8 cellular contexts compared by ENCODE assay signal in genomic region chr10:63628526-63629362, GRCh38.
DNase-seq lines count a peak whose midpoint lies in the region; ATAC-seq, FAIRE-seq and TF ChIP-seq lines count a peak whose summit lies in the region.

No MANE protein-coding gene starts in this region.

- WGBS in adrenal gland, 4 donors: 1 to 9% (median 2%) methylated on average over 15 to 16 of the region's 16 CpGs
- 0 to 1% (median 0%) methylated on average over 16 of the region's 16 CpGs for WGBS in heart left ventricle, 4 donors
- 1 to 2% methylated on average over 16 of the region's 16 CpGs for WGBS in pancreas, 2 donors

- H3K4me1 ChIP-seq in adrenal gland (replicated peaks in 1 of 2): peaks cover 5 to 25% of the 10 kb centered on the region in 2 donors
- peaks cover 9 to 41% (median 29%) of the 10 kb centered on the region in 12 donors for H3K4me1 ChIP-seq in heart left ventricle
- H3K4me1 ChIP-seq in pancreas: peaks cover 3 to 8% (median 8%) of the 10 kb centered on the region in 3 donors

- intact Hi-C loops in adrenal gland (cut with DNase I) (loop anchor here in 1 of 2 donors (10.0 kb wide), 2 partner anchors 164 to 424 kb away; partner anchors contain the start of gene JMJD1C), heart left ventricle (cut with DNase I) (loop anchor here (1.0 to 10.0 kb wide), 18 partner anchors 56 to 462 kb away; partner anchors contain the start of genes JMJD1C (in 8 of the 10) and REEP3 (in 6 of the 10)), pancreas (cut with DNase I) (loop anchor here in 1 of 3 donors (5.0 kb wide), 1 partner anchor 106 kb away; the partner anchor contains the start of gene REEP3)

- peak; percentile 94 for DNase-seq in DMS 273 (lab: John Stamatoyannopoulos, UW; ENCODE audit: unreplicated experiment)
- DNase-seq in NCI-H510A treated with DMSO at 0.1 percent for 48 hours (lab: John Stamatoyannopoulos, UW): peak; percentile 89
- peak; percentile 58 to 85 (median 64) for DNase-seq in adrenal gland
- DNase-seq in heart left ventricle: peak in 4 of 5 donors; percentile 79 to 86 (median 85)
- DNase-seq in pancreas: peak in 4 of 6 donors; percentile 50 to 64 (median 58)
- DNase-seq in activated CD4-positive, alpha-beta T cell treated with anti-CD3 and anti-CD28 coated beads for 1 hour: no peak

- no peaks in the 10 kb centered on the region for H3K27me3 ChIP-seq in adrenal gland
- no peaks in the 10 kb centered on the region for H3K27me3 ChIP-seq in heart left ventricle
- no peaks in the 10 kb centered on the region for H3K27me3 ChIP-seq in pancreas

- no peaks in the 10 kb centered on the region for H3K36me3 ChIP-seq in adrenal gland (replicated peaks in 1 of 2)
- H3K36me3 ChIP-seq in heart left ventricle: no peaks in the 10 kb centered on the region
- H3K36me3 ChIP-seq in pancreas: no peaks in the 10 kb centered on the region

- peak overlapping the region; percentile 93 to 99 (median 96) for H3K27ac ChIP-seq in adrenal gland
- peak overlapping the region; percentile 93 to 99 (median 98) for H3K27ac ChIP-seq in heart left ventricle
- H3K27ac ChIP-seq in pancreas: peak overlapping the region; percentile 97 to 98 (median 98)

- no peak for TF ChIP-seq CTCF in adrenal gland (IDR thresholded peaks at IDR 0.05)
- TF ChIP-seq CTCF in heart left ventricle (IDR thresholded peaks at IDR 0.05): no peak
- TF ChIP-seq CTCF in pancreas (IDR thresholded peaks at IDR 0.05): no peak

- ATAC-seq in GM19395 (IDR thresholded peaks at IDR 0.05; ENCODE audit: unreplicated experiment): peak; percentile 42
- peak; percentile 32 for ATAC-seq in HG03439 (IDR thresholded peaks at IDR 0.05; ENCODE audit: unreplicated experiment)
- ATAC-seq in heart left ventricle: peak; percentile 57 to 70 (median 58)
- ATAC-seq in pancreas: peak in 3 of 4 donors; percentile 4 to 22 (median 5)

- H3K9me3 ChIP-seq in adrenal gland (replicated peaks in 1 of 3) (no peaks in the 10 kb centered on the region), heart left ventricle (no peaks in the 10 kb centered on the region), pancreas (no peaks in the 10 kb centered on the region)

- FAIRE-seq in pancreas (lab: Jason Lieb, UNC): no peak

- H3K4me3 ChIP-seq in adrenal gland (peak overlapping the region; percentile 32 to 69 (median 65)), heart left ventricle (peak overlapping the region in 11 of 12 donors; percentile 2 to 71 (median 61)), pancreas (peak overlapping the region; percentile 0 to 63 (median 32))

- peak in 1 of 2 donors; percentile 13 for TF ChIP-seq POLR2A in adrenal gland (IDR thresholded peaks at IDR 0.05)
- peak in 1 of 2 donors; percentile 16 for TF ChIP-seq POLR2A in heart left ventricle (IDR thresholded peaks at IDR 0.05)

Comparison
In these comparisons a context has a peak if more than half of its experiments do, and no peak if none do; other contexts are left out.
1. ATAC-seq: peak in every context shown above with its lines; median percentile 58 in heart left ventricle; 42 in GM19395; 32 in HG03439; 5 in pancreas.